8 cellular contexts compared by ENCODE assay signal in genomic region chr12:6230321-6231110, GRCh38. TPM values are rescaled to one million over a fixed set of nuclear protein-coding genes. Genes with fewer than 3 reads are reported as not detected.
A peak's percentile ranks its signal among the peaks of the same experiment; 100 is the strongest.
DNase-seq lines count a peak whose midpoint lies in the region; ATAC-seq, FAIRE-seq and TF ChIP-seq lines count a peak whose summit lies in the region.

No MANE protein-coding gene starts in this region.

- no peak for TF ChIP-seq RAD21 in GM12878 (IDR thresholded peaks at IDR 0.05; ENCODE audit: insufficient read depth, low read depth, low read length)

- RAD21 ChIA-PET in GM12878 (lab: Charles Lee; ENCODE audit: unreplicated experiment) = interaction anchor here (0.5 to 2.8 kb wide), 14 partner anchors 9 to 231 kb away, joined by 3 to 27 read pairs (median 6); partner anchors contain the start of gene CD9

- no peaks in the 10 kb centered on the region for H4K20me1 ChIP-seq in GM12878 (ENCODE audit: control insufficient read depth, insufficient read depth)

- H3K9ac ChIP-seq in GM12878 (ENCODE audit: control insufficient read depth, insufficient read depth, low read length) = no peak overlapping the region

- intact Hi-C loops in GM12878 (cut with micrococcal nuclease; ENCODE audit: unreplicated experiment) = loop anchor here (2.0 to 5.0 kb wide), 2 partner anchors 26 to 37 kb away; no protein-coding TSS in a partner anchor

- no peaks in the 10 kb centered on the region for H3K9me3 ChIP-seq in GM12878 (replicated peaks; ENCODE audit: control insufficient read depth, insufficient read depth, low read length)

- H3K27me3 ChIP-seq in GM12878 (replicated peaks in 1 of 2; ENCODE audit: control insufficient read depth in 2 of 2, insufficient read depth in 2 of 2, low read length in 1 of 2) (no peaks in the 10 kb centered on the region; a peak in 1 of 4 replicates), layer of hippocampus (ENCODE audit: control insufficient read depth, insufficient read depth, low read length) (no peaks in the 10 kb centered on the region)

- in situ Hi-C loops in GM12878 (cut with MboI) = no loop called here

- no peaks in the 10 kb centered on the region; a peak in 1 of 4 replicates for H3K36me3 ChIP-seq in GM12878 (ENCODE audit: control insufficient read depth in 2 of 2, insufficient read depth in 2 of 2, low read length in 1 of 2)

- no TSS peak for BruUV-seq in GM12878 (replicated peaks; lab: Mats Ljungman, UMichigan)

- H3K4me3 ChIP-seq in GM12864 (ENCODE audit: low read depth, low read length) = no peak overlapping the region
- no peak overlapping the region for H3K4me3 ChIP-seq in GM12878

- CTCF ChIA-PET in GM12878 (lab: Yijun Ruan, JAX) = interaction anchor here (0.7 to 2.9 kb wide), 17 partner anchors 10 to 440 kb away, joined by 3 to 29 read pairs (median 4); no protein-coding TSS in a partner anchor

- ATAC-seq in HG03342 (IDR thresholded peaks at IDR 0.05; ENCODE audit: unreplicated experiment) (peak; percentile 70), GM12878 (peak; percentile 98)

- peak; percentile 16; the same call in 1 of the 2 replicates for TF ChIP-seq POLR2A in GM12878 (IDR thresholded peaks at IDR 0.05; ENCODE audit: low read depth, low read length)

- peak; percentile 67 to 84; a peak in 3 of 4 replicates for TF ChIP-seq EP300 in GM12878 (IDR thresholded peaks at IDR 0.05; ENCODE audit: borderline replicate concordance in 1 of 2, control insufficient read depth in 1 of 2, low read depth in 2 of 2, low read length in 2 of 2)

- POLR2A ChIA-PET in GM12878 (lab: Charles Lee) = interaction anchor here (1.0 to 3.7 kb wide), 9 partner anchors 12 to 35 kb away, joined by 3 to 17 read pairs (median 6); partner anchors contain the start of gene CD9

- peaks cover 9% of the 10 kb centered on the region for H3K4me1 ChIP-seq in GM12878 (ENCODE audit: control insufficient read depth, insufficient read depth, low read length)

- peak; percentile 25 for DNase-seq in GM12864 (ENCODE audit: low read depth)
- peak; percentile 78 for DNase-seq in UCSD-AML1 (lab: John Stamatoyannopoulos, UW; ENCODE audit: unreplicated experiment)
- peak; percentile 69 for DNase-seq in GM12878 (ENCODE audit: low read depth, low spot score)
- peak; percentile 34 to 64 for DNase-seq in stimulated activated CD4-positive, alpha-beta T cell treated with anti-CD3 and anti-CD28 coated beads, Interleukin-4, amount 100 ng/mL, for 4 hours
- DNase-seq in DMS114 treated with DMSO at 0.1 percent for 48 hours (lab: John Stamatoyannopoulos, UW; ENCODE audit: unreplicated experiment) = no peak
- no peak for DNase-seq in NCI-H1436 treated with DMSO at 0.1 percent for 48 hours (lab: John Stamatoyannopoulos, UW)

- no peaks in the 10 kb centered on the region for H3K79me2 ChIP-seq in GM12878 (ENCODE audit: control insufficient read depth, insufficient read depth, low read length)

- TF ChIP-seq CTCF in GM12864 (IDR thresholded peaks at IDR 0.05; ENCODE audit: low read depth, low read length, missing control alignments) (no peak), GM12878 (IDR thresholded peaks at IDR 0.05 in 2 of 3, conservative IDR thresholded peaks at IDR 0.05 in 1 of 3; ENCODE audit: control insufficient read depth in 2 of 3, extremely low read depth in 1 of 3, insufficient read depth in 1 of 3, low read depth in 3 of 3, low read length in 3 of 3) (no peak)

- SMC1A ChIA-PET in GM12878 (lab: Charles Lee; ENCODE audit: uncharacterized antibody, unreplicated experiment) = interaction anchor here (0.6 to 5.8 kb wide), 18 partner anchors 9 to 196 kb away, joined by 3 to 72 read pairs (median 3); partner anchors contain the start of gene CD9

- FAIRE-seq in GM12878 (lab: Jason Lieb, UNC) = peak; percentile 69

- H3K27ac ChIP-seq in GM12878 (ENCODE audit: control insufficient read depth, insufficient read depth) (no peak overlapping the region), layer of hippocampus (ENCODE audit: low read depth, low read length) (peak overlapping the region; percentile 97)

- WGBS in GM12878 (ENCODE audit: insufficient coverage, insufficient replicate concordance, low lambda C conversion rate, missing lambda C conversion rate) = 26% methylated on average over 16 of the region's 16 CpGs

- 0 out of 2 replicates have a peak overlapping the region, but pooled peaks have one; percentile 5 for H3K4me2 ChIP-seq in GM12878 (ENCODE audit: control insufficient read depth, insufficient read depth)

- peak overlapping the region; percentile 54 for H2AFZ ChIP-seq in GM12878 (ENCODE audit: control insufficient read depth, low read depth, low read length)

TF ChIP-seq in GM12878, 131 proteins besides CTCF, POLR2A, EP300 and RAD21 (continues in another document):
- TF ChIP-seq NKRF (conservative IDR thresholded peaks at IDR 0.05) (no peak), MYC (IDR thresholded peaks at IDR 0.05; ENCODE audit: insufficient read depth, insufficient read length, insufficient replicate concordance, low read length, severe bottlenecking) (no peak), HDAC2 (IDR thresholded peaks at IDR 0.05) (no peak), PAX5 (IDR thresholded peaks at IDR 0.05; ENCODE audit: borderline replicate concordance, low read depth, low read length) (peak; percentile 52; the same call in 1 of the 2 replicates), STAT1 (conservative IDR thresholded peaks at IDR 0.05) (peak; percentile 62; the same call in 1 of the 2 replicates), CEBPZ (IDR thresholded peaks at IDR 0.05; ENCODE audit: low read depth, low read length) (no peak), POU2F2 (IDR thresholded peaks at IDR 0.05; ENCODE audit: borderline replicate concordance, low read depth, low read length) (no peak; the same call in 2 of the 3 replicates), SREBF2 (IDR thresholded peaks at IDR 0.05; ENCODE audit: low read length) (no peak), RAD51 (IDR thresholded peaks at IDR 0.05) (peak; percentile 96), STAT3 (IDR thresholded peaks at IDR 0.05; ENCODE audit: low read depth, low read length) (no peak), HDGF (IDR thresholded peaks at IDR 0.05) (0 out of 2 replicates have a peak, but pooled peaks have one; percentile 86), IKZF2 (IDR thresholded peaks at IDR 0.05) (no peak; a peak in 2 of 4 replicates), SMC3 (IDR thresholded peaks at IDR 0.05; ENCODE audit: borderline replicate concordance, low read length) (no peak)

RNA-seq across cellular contexts. Expression of gene CD9, which starts 30.3 kb away (rescaled TPM):
- total RNA-seq in GM12878 (2013; cell fraction: nucleolus; rRNA removed) = 23.0 and 25.8 TPM in 2 replicates
- total RNA-seq in GM12878 (2014; rRNA removed) = 7.2 and 8.6 TPM in 2 replicates
- 7.5 and 7.6 TPM in 2 replicates for total RNA-seq in GM12878 (2014; rRNA removed; fragmentation: Illumina TruSeq; extraction: Trizol)
- total RNA-seq in GM12878 (2021) = 7.9 and 8.3 TPM in 2 replicates
- 0.46 TPM for polyA plus RNA-seq in GM12878 (2011; ENCODE audit: low read depth)
- 29.9 and 33.1 TPM in 2 replicates for polyA plus RNA-seq in GM12878 (2011; rRNA removed)
- polyA plus RNA-seq in GM12878 (2011; cell fraction: cytosol; rRNA removed) = 20.0 and 26.2 TPM in 2 replicates
- polyA plus RNA-seq in GM12878 (2011; cell fraction: nucleus; rRNA removed) = 11.2 and 13.3 TPM in 2 replicates
- polyA plus RNA-seq in GM12878 (2012) = 0.14 and 0.84 TPM in 2 replicates
- 8.6 and 20.3 TPM in 2 replicates for polyA plus RNA-seq in GM12878 (2014; fragmentation: Illumina TruSeq; extraction: Trizol)
- 10 to 100 TPM in 1 of 2 experiments, 1 to 10 TPM in 1; 4.8 to 11.2 TPM for polyA plus RNA-seq in GM12878 (2014; fragmentation: Nextera tagmentation; extraction: Ambion mirVana)
- 12.6 and 15.6 TPM in 2 replicates for polyA plus RNA-seq in GM12878 (2014; rRNA removed)
- polyA plus RNA-seq in GM12878 (2016; fragmentation: Nextera tagmentation; extraction: Ambion mirVana) = 10 to 100 TPM; 10.9 to 11.7 TPM
- 17.7 and 21.8 TPM in 2 replicates for polyA minus RNA-seq in GM12878 (2011; rRNA and poly(A)+ RNA removed)
- polyA minus RNA-seq in GM12878 (2011; cell fraction: cytosol; rRNA and poly(A)+ RNA removed) = 6.4 and 9.1 TPM in 2 replicates
- 2.8 and 5.3 TPM in 2 replicates for polyA minus RNA-seq in GM12878 (2011; cell fraction: nucleus; rRNA and poly(A)+ RNA removed)

Comparison
In these comparisons a context has a peak if more than half of its experiments do, and no peak if none do; other contexts are left out.
1. DNase-seq: peak in GM12864 (single experiment), UCSD-AML1 (single experiment), GM12878 (single experiment) and stimulated activated CD4-positive, alpha-beta T cell treated with anti-CD3 and anti-CD28 coated beads, Interleukin-4, amount 100 ng/mL, for 4 hours (2 of 2); none in DMS114 treated with DMSO at 0.1 percent for 48 hours (single experiment) and NCI-H1436 treated with DMSO at 0.1 percent for 48 hours (single experiment).